Comparison of ENCODE assay signal across 27 cellular contexts in the genomic region with DNA sequence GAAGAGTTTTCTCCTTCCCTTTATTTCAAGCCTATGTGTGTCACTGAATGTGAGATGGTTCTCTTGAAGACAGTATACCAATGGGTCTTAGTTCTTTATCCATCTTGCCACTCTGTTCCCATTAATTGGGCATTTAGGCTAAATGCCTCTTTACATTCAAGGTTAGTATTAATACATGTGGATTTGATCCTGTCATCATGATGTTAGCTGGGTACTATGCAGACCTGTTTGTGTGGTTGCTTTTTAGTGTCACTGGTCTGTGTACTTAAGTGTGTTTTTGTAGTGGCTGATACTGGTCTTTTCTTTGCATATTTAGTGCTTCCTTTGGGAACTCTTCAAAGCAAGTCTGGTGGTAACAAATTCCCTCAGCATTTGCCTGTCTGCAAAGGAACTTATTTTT.
"Had no signal": no experiment of that assay in that cellular context is flagged by ENCODE, and none has a peak within 500 bp of the region (broad histone marks: within the 10 kb centered on the region; RNA-seq: fewer than 3 reads in every experiment).

No MANE protein-coding gene starts in this region.

- ATAC-seq: stimulated activated effector memory CD8-positive, alpha-beta T cell treated with anti-CD3 and anti-CD28 coated beads, Interleukin-12 subunit alpha, Interleukin-12 subunit beta, amount 100 ng/mL, for 72 hours; stimulated activated memory B cell treated with anti-CD40 and anti-IgM and Interleukin-4, amounts not matched to agents 10 μg/mL and 1 μg/mL and 100 μg/mL, for 72 hours; stimulated activated naive B cell treated with anti-CD40 and anti-IgM and Interleukin-4, amounts not matched to agents 10 μg/mL and 1 μg/mL and 100 μg/mL, for 72 hours; stimulated activated naive CD8-positive, alpha-beta T cell treated with anti-CD3 and anti-CD28 coated beads, Interleukin-15, amount 100 ng/mL, for 72 hours; stimulated activated naive CD8-positive, alpha-beta T cell treated with anti-CD3 and anti-CD28 coated beads, Interleukin-15, Interleukin-2, amounts not matched to agents 100 U/mL and 50 U/mL, for 24 hours; upper lobe of right lung had no signal

- H3K36me3 ChIP-seq: stomach, suprapubic skin, thoracic aorta, thyroid gland, tibial artery, tibial nerve, transverse colon, upper lobe of left lung, upper lobe of right lung, uterus, vagina had no signal

- H3K27me3 ChIP-seq: stomach, suprapubic skin, testis, thyroid gland, tibial artery, tibial nerve, transverse colon, upper lobe of left lung, upper lobe of right lung, uterus, vagina had no signal

- FAIRE-seq: urothelium cell line had no signal

- H3K27ac ChIP-seq: stomach, suprapubic skin, testis, thoracic aorta, thyroid gland, tibial artery, tibial nerve, transverse colon, upper lobe of left lung, upper lobe of right lung, uterus, vagina had no signal

- H3K4me1 ChIP-seq: suprapubic skin, testis, tibial nerve, upper lobe of left lung, uterus, vagina had no signal

- H3K9me3 ChIP-seq: stomach, suprapubic skin, testis, thoracic aorta, thyroid gland, tibial artery, transverse colon, upper lobe of left lung, upper lobe of right lung, uterus, vagina had no signal

- DNase-seq: stimulated activated CD4-positive, alpha-beta T cell treated with anti-CD3 and anti-CD28 coated beads, Interleukin-2, amount 100 ng/mL, for 48 hours; stimulated activated CD4-positive, alpha-beta T cell treated with anti-CD3 and anti-CD28 coated beads, Interleukin-4, amount 100 ng/mL, for 1 hour; stimulated activated CD4-positive, alpha-beta T cell treated with anti-CD3 and anti-CD28 coated beads, Interleukin-4, amount 100 ng/mL, for 24 hours; stimulated activated CD4-positive, alpha-beta T cell treated with anti-CD3 and anti-CD28 coated beads, Interleukin-4, amount 100 ng/mL, for 4 hours; stimulated activated CD8-positive, alpha-beta memory T cell treated with anti-CD3 and anti-CD28 coated beads, Interleukin-4, amount 100 ng/mL, for 48 hours; stimulated activated naive B cell treated with anti-CD40 and anti-IgM and Interleukin-4, amounts not matched to agents 10 μg/mL and 1 μg/mL and 100 μg/mL, for 72 hours; stimulated activated naive CD4-positive, alpha-beta T cell; stimulated activated naive CD4-positive, alpha-beta T cell treated with Interleukin-2 at 50 U/mL for 16 hours; stimulated activated naive CD8-positive, alpha-beta T cell treated with anti-CD3 and anti-CD28 coated beads, Interleukin-15, amount 100 ng/mL, for 72 hours; stimulated activated naive CD8-positive, alpha-beta T cell treated with anti-CD3 and anti-CD28 coated beads, Interleukin-15, Interleukin-2, amounts not matched to agents 100 U/mL and 50 U/mL, for 24 hours; stomach; substantia nigra; testis; thyroid gland; tibial artery; transverse colon; trophoblast cell; upper lobe of left lung; upper lobe of right lung; uterus had no signal

- H3K4me3 ChIP-seq: stomach, suprapubic skin, testis, thoracic aorta, thyroid gland, tibial artery, tibial nerve, transverse colon, upper lobe of left lung, upper lobe of right lung, uterus, vagina had no signal
